In the genomic region with DNA sequence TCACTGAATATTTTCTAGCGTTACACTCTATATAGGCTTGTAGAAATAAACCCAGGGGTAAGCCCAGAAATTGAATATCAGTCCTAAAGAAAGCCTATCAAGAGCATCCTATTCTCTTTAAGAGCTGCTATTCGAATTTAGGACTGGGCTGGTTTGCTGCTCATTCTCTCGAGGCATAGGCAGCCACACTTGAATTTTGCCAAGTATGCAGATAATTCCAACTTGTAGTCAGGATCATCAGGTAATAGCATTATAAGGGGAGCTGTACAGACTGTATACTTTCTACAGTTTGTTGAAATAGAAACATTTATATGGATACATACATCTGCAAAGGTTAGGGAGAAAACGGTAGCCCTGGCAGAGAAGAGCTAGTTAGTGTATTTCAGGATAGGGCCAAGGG, we compare ENCODE assay signal across 13 cellular contexts. TPM values are rescaled to one million over a fixed set of nuclear protein-coding genes. Genes with fewer than 3 reads are reported as not detected.
DNase-seq lines count a peak whose midpoint lies in the region; ATAC-seq lines count a peak whose summit lies in the region.
"Had no signal": no experiment of that assay in that cellular context is flagged by ENCODE, and none has a peak within 500 bp of the region (broad histone marks: within the 10 kb centered on the region; RNA-seq: fewer than 3 reads in every experiment).

No MANE protein-coding gene starts in this region.

- DNase-seq in CD4-positive, CD25-positive, alpha-beta regulatory T cell = no peak
- no peak for DNase-seq in activated naive CD8-positive, alpha-beta T cell treated with anti-CD3 and anti-CD28 coated beads, Interleukin-2, amount 10 ng/mL, durations not matched to agents 7 days and 5 days
- no peak for DNase-seq in naive thymus-derived CD4-positive, alpha-beta T cell
- DNase-seq in cortex of kidney (lab: John Stamatoyannopoulos, UW) (no peak), EL (no peak), H4 (ENCODE audit: low spot score) (no peak)
- DNase-seq: NCI-H2081, SJCRH30 had no signal

- peak overlapping the region; percentile 68 to 97 (median 95) for H3K27ac Mint-ChIP-seq in CD4-positive, CD25-positive, alpha-beta regulatory T cell
- peak overlapping the region; percentile 95 for H3K27ac Mint-ChIP-seq in activated naive CD8-positive, alpha-beta T cell treated with anti-CD3 and anti-CD28 coated beads, Interleukin-2, amount 10 ng/mL, durations not matched to agents 7 days and 5 days
- H3K27ac Mint-ChIP-seq in naive thymus-derived CD4-positive, alpha-beta T cell = peak overlapping the region in 8 of 9 donors; percentile 65 to 100 (median 98)

- H3K4me3 Mint-ChIP-seq in CD4-positive, CD25-positive, alpha-beta regulatory T cell = peak overlapping the region; percentile 93 to 96 (median 96)
- H3K4me3 Mint-ChIP-seq in activated naive CD8-positive, alpha-beta T cell treated with anti-CD3 and anti-CD28 coated beads, Interleukin-2, amount 10 ng/mL, durations not matched to agents 7 days and 5 days = peak overlapping the region; percentile 92
- peak overlapping the region in 9 of 10 donors; percentile 95 to 99 (median 98) for H3K4me3 Mint-ChIP-seq in naive thymus-derived CD4-positive, alpha-beta T cell

- no peaks in the 10 kb centered on the region for H3K27me3 ChIP-seq in CD4-positive, CD25-positive, alpha-beta regulatory T cell (ENCODE audit: control insufficient read depth, insufficient read depth, low read length)
- H3K27me3 ChIP-seq in HUES48 (ENCODE audit: control insufficient read depth, insufficient read depth, low read length) = no peaks in the 10 kb centered on the region
- no peaks in the 10 kb centered on the region for H3K27me3 ChIP-seq in naive thymus-derived CD4-positive, alpha-beta T cell (ENCODE audit: control insufficient read depth in 2 of 2, insufficient read depth in 2 of 2, low read length in 2 of 2)
- H3K27me3 ChIP-seq: SJCRH30, vagina had no signal

- POLR2A ChIA-PET in activated naive CD8-positive, alpha-beta T cell treated with anti-CD3 and anti-CD28 coated beads, Interleukin-2, amount 10 ng/mL, durations not matched to agents 7 days and 5 days (lab: Charles Lee) = interaction anchor here (1.3 kb wide), 1 partner anchor 15 kb away, joined by 3 read pairs; no protein-coding TSS in a partner anchor
- POLR2A ChIA-PET in naive thymus-derived CD4-positive, alpha-beta T cell (lab: Charles Lee) = interaction anchor here (0.7 to 2.3 kb wide), 6 partner anchors 12 to 58 kb away, joined by 3 to 10 read pairs (median 4); a partner anchor contains a TSS

- peaks cover 73% of the 10 kb centered on the region for H3K4me1 ChIP-seq in CD4-positive, CD25-positive, alpha-beta regulatory T cell (ENCODE audit: control insufficient read depth, insufficient read depth, low read length, poor library complexity, severe bottlenecking)
- H3K4me1 ChIP-seq in HUES48 (ENCODE audit: control insufficient read depth, insufficient read depth, low read length) = peaks cover 10% of the 10 kb centered on the region
- H3K4me1 ChIP-seq in naive thymus-derived CD4-positive, alpha-beta T cell (ENCODE audit: control insufficient read depth in 2 of 2, insufficient read depth in 2 of 2, low read length in 2 of 2) = peaks cover 53 to 54% of the 10 kb centered on the region in 2 donors

- no peaks in the 10 kb centered on the region for H3K9me3 ChIP-seq in CD4-positive, CD25-positive, alpha-beta regulatory T cell (ENCODE audit: control insufficient read depth in 2 of 2, low read length in 2 of 2)
- H3K9me3 ChIP-seq in HUES48 (ENCODE audit: control insufficient read depth, insufficient read depth, low read length) = no peaks in the 10 kb centered on the region
- no peaks in the 10 kb centered on the region for H3K9me3 ChIP-seq in naive thymus-derived CD4-positive, alpha-beta T cell (ENCODE audit: control insufficient read depth in 2 of 3, low read length in 3 of 3)
- H3K9me3 ChIP-seq: SJCRH30, vagina had no signal

- intact Hi-C loops in naive thymus-derived CD4-positive, alpha-beta T cell (cut with micrococcal nuclease) = loop anchor here (2.0 to 10.0 kb wide), 6 partner anchors 13 to 1826 kb away; a partner anchor contains a TSS

- peaks cover 11% of the 10 kb centered on the region for H3K27me3 Mint-ChIP-seq in CD4-positive, CD25-positive, alpha-beta regulatory T cell
- H3K27me3 Mint-ChIP-seq in activated naive CD8-positive, alpha-beta T cell treated with anti-CD3 and anti-CD28 coated beads, Interleukin-2, amount 10 ng/mL, durations not matched to agents 7 days and 5 days = no peaks in the 10 kb centered on the region
- H3K27me3 Mint-ChIP-seq in naive thymus-derived CD4-positive, alpha-beta T cell = peaks cover 0 to 4% (median 0%) of the 10 kb centered on the region in 5 donors

- CTCF ChIA-PET in naive thymus-derived CD4-positive, alpha-beta T cell (lab: Charles Lee) = interaction anchor here (0.9 to 1.6 kb wide), 2 partner anchors 17 to 58 kb away, joined by 3 read pairs; a partner anchor contains a TSS

- H3K9me3 Mint-ChIP-seq in CD4-positive, CD25-positive, alpha-beta regulatory T cell = no peaks in the 10 kb centered on the region
- H3K9me3 Mint-ChIP-seq in activated naive CD8-positive, alpha-beta T cell treated with anti-CD3 and anti-CD28 coated beads, Interleukin-2, amount 10 ng/mL, durations not matched to agents 7 days and 5 days = no peaks in the 10 kb centered on the region
- peaks cover 0 to 5% (median 0%) of the 10 kb centered on the region in 11 donors for H3K9me3 Mint-ChIP-seq in naive thymus-derived CD4-positive, alpha-beta T cell

- no peak for ATAC-seq in CD4-positive, CD25-positive, alpha-beta regulatory T cell (ENCODE audit: low read depth in 2 of 2)
- ATAC-seq in activated naive CD8-positive, alpha-beta T cell treated with anti-CD3 and anti-CD28 coated beads, Interleukin-2, amount 10 ng/mL, durations not matched to agents 7 days and 5 days (ENCODE audit: low read depth) = no peak
- ATAC-seq in naive thymus-derived CD4-positive, alpha-beta T cell = no peak
- no peak for ATAC-seq in HG02884 (IDR thresholded peaks at IDR 0.05; ENCODE audit: unreplicated experiment)

- peak overlapping the region; percentile 92 for H3K4me3 ChIP-seq in CD4-positive, CD25-positive, alpha-beta regulatory T cell (ENCODE audit: low read depth, low read length)
- H3K4me3 ChIP-seq in HUES48 (ENCODE audit: low read depth, low read length) = peak overlapping the region; percentile 93; the same call in 1 of the 2 replicates
- H3K4me3 ChIP-seq in naive thymus-derived CD4-positive, alpha-beta T cell (ENCODE audit: low read length) = peak overlapping the region; percentile 3
- H3K4me3 ChIP-seq: vagina had no signal

- H3K9ac ChIP-seq in HUES48 (ENCODE audit: low read depth, low read length) = no peak overlapping the region
- H3K9ac ChIP-seq: parathyroid adenoma had no signal

- H3K36me3 Mint-ChIP-seq in CD4-positive, CD25-positive, alpha-beta regulatory T cell = peaks cover 8% of the 10 kb centered on the region
- peaks cover 21% of the 10 kb centered on the region for H3K36me3 Mint-ChIP-seq in activated naive CD8-positive, alpha-beta T cell treated with anti-CD3 and anti-CD28 coated beads, Interleukin-2, amount 10 ng/mL, durations not matched to agents 7 days and 5 days
- peaks cover 0 to 18% (median 9%) of the 10 kb centered on the region in 5 donors for H3K36me3 Mint-ChIP-seq in naive thymus-derived CD4-positive, alpha-beta T cell

- H3K27ac ChIP-seq in CD4-positive, CD25-positive, alpha-beta regulatory T cell (ENCODE audit: insufficient read depth, low read length, poor library complexity, severe bottlenecking) = peak overlapping the region; percentile 97
- no peak overlapping the region for H3K27ac ChIP-seq in HUES48 (ENCODE audit: low read depth, low read length)
- peak overlapping the region; percentile 96 for H3K27ac ChIP-seq in naive thymus-derived CD4-positive, alpha-beta T cell (ENCODE audit: low read depth, low read length)
- H3K27ac ChIP-seq: HL-60, parathyroid adenoma, SJCRH30 had no signal

- peaks cover 30 to 79% (median 60%) of the 10 kb centered on the region in 4 donors for H3K4me1 Mint-ChIP-seq in CD4-positive, CD25-positive, alpha-beta regulatory T cell
- peaks cover 27% of the 10 kb centered on the region for H3K4me1 Mint-ChIP-seq in activated naive CD8-positive, alpha-beta T cell treated with anti-CD3 and anti-CD28 coated beads, Interleukin-2, amount 10 ng/mL, durations not matched to agents 7 days and 5 days
- H3K4me1 Mint-ChIP-seq in naive thymus-derived CD4-positive, alpha-beta T cell = peaks cover 52 to 77% (median 71%) of the 10 kb centered on the region in 7 donors

- H3K36me3 ChIP-seq in CD4-positive, CD25-positive, alpha-beta regulatory T cell (ENCODE audit: control insufficient read depth, insufficient read depth, low read length) = no peaks in the 10 kb centered on the region
- H3K36me3 ChIP-seq in HUES48 (ENCODE audit: control insufficient read depth, insufficient read depth, low read length) = peaks cover 10% of the 10 kb centered on the region
- H3K36me3 ChIP-seq in naive thymus-derived CD4-positive, alpha-beta T cell (ENCODE audit: control insufficient read depth in 2 of 3, insufficient read depth in 3 of 3, low read length in 3 of 3) = peaks cover 0 to 7% (median 5%) of the 10 kb centered on the region in 3 experiments
- H3K36me3 ChIP-seq: vagina had no signal

RNA-seq across cellular contexts. Expression of a gene that starts 2.1 kb away (rescaled TPM):
- total RNA-seq in CD4-positive, CD25-positive, alpha-beta regulatory T cell = 31.9 TPM
- polyA plus RNA-seq in CD4-positive, CD25-positive, alpha-beta regulatory T cell = 10 to 100 TPM; 18.0 to 20.9 (median 19.5) TPM
- total RNA-seq in activated naive CD8-positive, alpha-beta T cell treated with anti-CD3 and anti-CD28 coated beads, Interleukin-2, amount 10 ng/mL, durations not matched to agents 7 days and 5 days = 10 to 100 TPM; 28.5 to 28.9 TPM
- 10 to 100 TPM; 15.3 to 26.7 (median 25.5) TPM for total RNA-seq in naive thymus-derived CD4-positive, alpha-beta T cell
- 10 to 100 TPM; 13.8 to 25.7 TPM for polyA plus RNA-seq in naive thymus-derived CD4-positive, alpha-beta T cell
- total RNA-seq in H4 (2014; rRNA removed; shearing (Covaris generic)) = 12.4 and 17.2 TPM in 2 replicates

RNA-seq across cellular contexts. Expression of a gene that starts 58.5 kb away (rescaled TPM):
- 10.4 TPM for total RNA-seq in CD4-positive, CD25-positive, alpha-beta regulatory T cell
- polyA plus RNA-seq in CD4-positive, CD25-positive, alpha-beta regulatory T cell = 10 to 100 TPM; 10.2 to 13.3 (median 11.9) TPM
- total RNA-seq in activated naive CD8-positive, alpha-beta T cell treated with anti-CD3 and anti-CD28 coated beads, Interleukin-2, amount 10 ng/mL, durations not matched to agents 7 days and 5 days = 10 to 100 TPM; 20.6 to 22.0 TPM
- 10 to 100 TPM in 4 of 5 experiments, 1 to 10 TPM in 1; 8.8 to 21.5 (median 18.7) TPM for total RNA-seq in naive thymus-derived CD4-positive, alpha-beta T cell
- polyA plus RNA-seq in naive thymus-derived CD4-positive, alpha-beta T cell = 10 to 100 TPM in 1 of 2 donors, 1 to 10 TPM in 1; 7.6 to 15.3 TPM
- total RNA-seq in H4 (2014; rRNA removed; shearing (Covaris generic)) = 23.1 and 29.6 TPM in 2 replicates

Comparison
In these comparisons a context has a peak if more than half of its experiments do, and no peak if none do; other contexts are left out.
1. H3K4me3 ChIP-seq: peak in every context shown above with its lines; median percentile 93 in HUES48; 92 in CD4-positive, CD25-positive, alpha-beta regulatory T cell; 3 in naive thymus-derived CD4-positive, alpha-beta T cell.